In the genomic region with DNA sequence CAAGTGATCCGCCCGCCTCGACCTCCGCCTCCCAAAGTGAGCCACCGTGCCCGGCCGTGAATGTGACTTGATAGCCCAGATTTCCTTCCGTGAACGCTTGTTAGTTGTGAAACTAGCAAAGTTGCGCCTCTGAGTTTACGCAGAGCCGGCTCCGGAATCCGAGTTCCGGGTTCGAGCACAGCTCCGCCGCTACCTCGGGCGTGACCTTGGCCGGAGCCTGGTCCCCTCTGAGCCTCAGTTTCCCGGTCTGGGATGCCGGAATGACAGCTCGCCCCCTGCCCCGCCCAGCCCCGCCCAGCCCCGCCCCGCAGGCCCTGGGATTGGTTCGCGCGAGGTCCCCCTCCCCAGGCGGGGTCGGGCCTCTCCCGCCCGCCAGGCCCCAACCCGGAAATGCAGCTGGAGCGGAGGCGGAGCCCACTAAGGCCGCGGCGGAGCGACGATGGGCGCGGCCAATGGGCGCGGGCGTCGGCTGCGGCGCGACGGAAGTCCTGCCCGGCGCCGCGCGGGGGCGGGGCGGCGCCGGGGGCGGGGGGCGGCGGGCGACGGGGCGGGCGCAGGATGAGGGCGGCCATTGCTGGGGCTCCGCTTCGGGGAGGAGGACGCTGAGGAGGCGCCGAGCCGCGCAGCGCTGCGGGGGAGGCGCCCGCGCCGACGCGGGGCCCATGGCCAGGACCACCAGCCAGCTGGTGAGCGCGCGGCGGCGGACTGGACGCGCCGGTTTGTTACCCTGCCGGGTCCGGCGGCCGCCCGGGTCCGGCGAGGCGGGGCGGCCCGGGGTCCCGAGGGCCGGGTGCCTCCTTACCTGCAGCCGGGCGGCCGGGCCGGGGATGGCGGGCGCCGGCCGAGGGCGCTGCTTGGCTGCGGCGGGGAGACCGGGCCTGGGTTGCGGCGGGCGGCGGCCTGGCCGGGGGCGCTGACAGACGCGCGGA, we compare ENCODE assay signal across 8 cellular contexts. TPM values are rescaled to one million over a fixed set of nuclear protein-coding genes. Genes with fewer than 3 reads are reported as not detected.
A peak's percentile ranks its signal among the peaks of the same experiment; 100 is the strongest.
DNase-seq lines count a peak whose midpoint lies in the region; TF ChIP-seq lines count a peak whose summit lies in the region.

TSS of gene PDPK1 (plus strand) at position 571 of the 929 bp plus-strand sequence. CDS start at position 663, 92 bp downstream.

- H3K36me3 Mint-ChIP-seq in neural progenitor cell, result no peaks in the 10 kb centered on the region

- H3K4me3 ChIP-seq in HAP-1 (peak within 1 kb of the TSS; percentile 53), MG63 (peak within 1 kb of the TSS; percentile 62), fibroblast of villous mesenchyme (ENCODE audit: low read depth, low read length) (peak within 1 kb of the TSS; percentile 72), neural progenitor cell (peak within 1 kb of the TSS; percentile 64), stomach smooth muscle (ENCODE audit: low read length in 2 of 2) (peak within 1 kb of the TSS; percentile 75 to 78)

- H3K79me2 ChIP-seq in neural progenitor cell (ENCODE audit: low read depth), result peaks cover 30% of the 10 kb centered on the region

- H3K4me1 Mint-ChIP-seq in neural progenitor cell, result peaks cover 30% of the 10 kb centered on the region

- H3K4me1 ChIP-seq in HAP-1 (peaks cover 6% of the 10 kb centered on the region), neural progenitor cell (no peaks in the 10 kb centered on the region), stomach smooth muscle (ENCODE audit: control insufficient read depth, insufficient read depth, low read length) (peaks cover 32% of the 10 kb centered on the region)

- no peak within 1 kb of the TSS for H3K27ac ChIP-seq in neural progenitor cell
- H3K27ac ChIP-seq in stomach smooth muscle (ENCODE audit: low read length), result peak within 1 kb of the TSS; percentile 69

- H3F3A ChIP-seq in neural progenitor cell (ENCODE audit: low read depth), result no peaks in the 10 kb centered on the region

- H3K9me3 ChIP-seq in HAP-1 (no peaks in the 10 kb centered on the region), MG63 (no peaks in the 10 kb centered on the region), neural progenitor cell (ENCODE audit: low read depth) (no peaks in the 10 kb centered on the region), stomach smooth muscle (ENCODE audit: control insufficient read depth in 2 of 2, low read length in 2 of 2) (no peaks in the 10 kb centered on the region)

- H4K20me1 ChIP-seq in neural progenitor cell (ENCODE audit: low read depth), result peaks cover 16% of the 10 kb centered on the region

- in situ Hi-C loops in HAP-1 (cut with MboI; ENCODE audit: low sequenced_read_pairs), result loop anchor here (5.0 kb wide), 1 partner anchor 60 kb away; no protein-coding TSS in a partner anchor

- no peak within 1 kb of the TSS for H2AFZ ChIP-seq in neural progenitor cell (replicated peaks)

- DNase-seq in ELR (ENCODE audit: low read depth) (peak; percentile 94), HAP-1 (ENCODE audit: low spot score in 2 of 2) (peak; percentile 88 to 94), MG63 (peak; percentile 96), SIG-M5 (lab: John Stamatoyannopoulos, UW) (peak; percentile 43), activated gamma-delta T cell (lab: John Stamatoyannopoulos, UW) (peak; percentile 92), fibroblast of villous mesenchyme (ENCODE audit: low read depth) (peak; percentile 94), neural progenitor cell (ENCODE audit: low spot score) (peak; percentile 99)

- TF ChIP-seq CTCF in fibroblast of villous mesenchyme (IDR thresholded peaks at IDR 0.05; ENCODE audit: insufficient read depth, low read depth, low read length), result no peak
- no peak for TF ChIP-seq CTCF in neural progenitor cell (IDR thresholded peaks at IDR 0.05)

- H3K4me2 ChIP-seq in neural progenitor cell, result peak within 1 kb of the TSS; percentile 84

- no peak within 1 kb of the TSS for H3K27ac Mint-ChIP-seq in neural progenitor cell

- no peaks in the 10 kb centered on the region for H3K9me3 Mint-ChIP-seq in neural progenitor cell

- peak within 1 kb of the TSS; percentile 87 for H3K4me3 Mint-ChIP-seq in neural progenitor cell

- peaks cover 15% of the 10 kb centered on the region for H3K27me3 Mint-ChIP-seq in neural progenitor cell (ENCODE audit: insufficient read depth, low read depth)

- H3K36me3 ChIP-seq in HAP-1 (replicated peaks), result no peaks in the 10 kb centered on the region
- peaks cover 3% of the 10 kb centered on the region for H3K36me3 ChIP-seq in MG63
- H3K36me3 ChIP-seq in neural progenitor cell, result no peaks in the 10 kb centered on the region
- H3K36me3 ChIP-seq in stomach smooth muscle (ENCODE audit: control insufficient read depth in 2 of 2, insufficient read depth in 2 of 2, low read length in 2 of 2), result no peaks in the 10 kb centered on the region

- H3K27me3 ChIP-seq in HAP-1 (ENCODE audit: low read depth), result no peaks in the 10 kb centered on the region
- H3K27me3 ChIP-seq in MG63, result no peaks in the 10 kb centered on the region
- peaks cover 10% of the 10 kb centered on the region for H3K27me3 ChIP-seq in neural progenitor cell
- H3K27me3 ChIP-seq in stomach smooth muscle (ENCODE audit: control insufficient read depth in 1 of 2, insufficient read depth in 2 of 2, low read length in 2 of 2), result no peaks in the 10 kb centered on the region

- H3K9ac ChIP-seq in neural progenitor cell (no peak within 1 kb of the TSS), stomach smooth muscle (ENCODE audit: low read length in 2 of 2) (peak within 1 kb of the TSS; percentile 69 to 78)

RNA-seq across cellular contexts. Expression of gene PDPK1, which starts in this region (rescaled TPM):
- 6.6 and 7.6 TPM in 2 replicates for total RNA-seq in MG63 (2014; rRNA removed; shearing (Covaris generic); ENCODE audit: low replicate concordance)
- total RNA-seq in fibroblast of villous mesenchyme (26.7 and 37.1 TPM in 2 replicates), neural progenitor cell (ENCODE audit: low replicate concordance) (13.6 and 13.9 TPM in 2 replicates)

Comparison
In these comparisons a context has a peak if more than half of its experiments do, and no peak if none do; other contexts are left out.
1. DNase-seq: peak in every context shown above with its lines; median percentile 99 in neural progenitor cell; 96 in MG63; 94 in ELR; 94 in fibroblast of villous mesenchyme; 92 in activated gamma-delta T cell; 91 in HAP-1; 43 in SIG-M5.